11 cellular contexts compared by ENCODE assay signal in genomic region chr19:291561-292280, GRCh38. TPM values are rescaled to one million over a fixed set of nuclear protein-coding genes. Genes with fewer than 3 reads are reported as not detected.
DNase-seq lines count a peak whose midpoint lies in the region; ATAC-seq and TF ChIP-seq lines count a peak whose summit lies in the region.
"Had no signal": no experiment of that assay in that cellular context is flagged by ENCODE, and none has a peak within 500 bp of the region (broad histone marks: within the 10 kb centered on the region; RNA-seq: fewer than 3 reads in every experiment).

No MANE protein-coding gene starts in this region.

- no peak overlapping the region for H3K27ac Mint-ChIP-seq in chondrocyte (ENCODE audit: unreplicated experiment)

- H3K27ac ChIP-seq in HCT116 (ENCODE audit: low read depth, low read length) = peak overlapping the region; percentile 65; the same call in 1 of the 2 replicates
- no peak overlapping the region for H3K27ac ChIP-seq in osteoblast (ENCODE audit: low read depth, low read length)

- ATAC-seq in HCT116 (0 out of 2 replicates have a peak, but pooled peaks have one; percentile 6), GM18520 (IDR thresholded peaks at IDR 0.05; ENCODE audit: unreplicated experiment) (no peak), HG03571 (IDR thresholded peaks at IDR 0.05; ENCODE audit: unreplicated experiment) (no peak)

- no peak for TF ChIP-seq CTCF in AG04449 (IDR thresholded peaks at IDR 0.05; ENCODE audit: insufficient read depth, low read length, missing control alignments)
- no peak for TF ChIP-seq CTCF in HCT116 (IDR thresholded peaks at IDR 0.05 in 2 of 3, conservative IDR thresholded peaks at IDR 0.05 in 1 of 3; ENCODE audit: borderline replicate concordance in 1 of 3, insufficient read depth in 1 of 3, low read depth in 2 of 3, low read length in 2 of 3)
- no peak for TF ChIP-seq CTCF in chondrocyte (IDR thresholded peaks at IDR 0.05)
- TF ChIP-seq CTCF in osteoblast (IDR thresholded peaks at IDR 0.05; ENCODE audit: extremely low read depth, low read depth, low read length) = no peak

- peaks cover 18% of the 10 kb centered on the region for H3K27me3 Mint-ChIP-seq in chondrocyte (ENCODE audit: low read depth)

- BruUV-seq in HCT116 (replicated peaks; lab: Mats Ljungman, UMichigan) = no TSS peak

- RAD21 ChIA-PET in HCT116 (lab: Charles Lee; ENCODE audit: low non-redundant PET in 1 of 2, low total read pairs in 2 of 2, uncharacterized antibody in 2 of 2, unreplicated experiment in 2 of 2) = no interaction called here

- H4K20me1 ChIP-seq in HCT116 (ENCODE audit: insufficient read depth) (no peaks in the 10 kb centered on the region), osteoblast (ENCODE audit: insufficient read depth, low read length) (peaks cover 21% of the 10 kb centered on the region)

- TF ChIP-seq RAD21 in HCT116 (IDR thresholded peaks at IDR 0.05; ENCODE audit: low read depth) = no peak

- H3K4me1 Mint-ChIP-seq in chondrocyte (ENCODE audit: low read depth) = peaks cover 32% of the 10 kb centered on the region

- H3K4me3 ChIP-seq in AG04449 (ENCODE audit: low read depth, low read length) (peak overlapping the region; percentile 18; the same call in 1 of the 2 replicates), HCT116 (replicated peaks in 1 of 2; ENCODE audit: low read depth in 1 of 2, low read length in 2 of 2) (peak overlapping the region; percentile 38 to 52), osteoblast (ENCODE audit: insufficient read depth, low read length) (no peak overlapping the region)

- TF ChIP-seq POLR2A in HCT116 (IDR thresholded peaks at IDR 0.05; ENCODE audit: borderline replicate concordance, extremely low read depth, insufficient read depth, insufficient read length) = no peak

- POLR2A ChIA-PET in AG04449 (lab: Yijun Ruan, JAX) = no interaction called here
- POLR2A ChIA-PET in HCT116 (lab: Charles Lee) = no interaction called here

- DNase-seq in AG04449 (ENCODE audit: low read depth, low spot score) = no peak
- no peak for DNase-seq in HCT116 (ENCODE audit: low read depth, low spot score)
- peak; percentile 75 for DNase-seq in chondrocyte (ENCODE audit: low spot score)
- DNase-seq in osteoblast (ENCODE audit: insufficient read length, low spot score, missing footprints) = peak; percentile 88
- no peak for DNase-seq in COR-L47 (lab: John Stamatoyannopoulos, UW)
- no peak for DNase-seq in activated CD4-positive, alpha-beta T cell treated with anti-CD3 and anti-CD28 coated beads, Interleukin-2, amount 50 U/mL, for 1 hour
- DNase-seq: activated CD4-positive, alpha-beta T cell treated with anti-CD3 and anti-CD28 coated beads for 4 hours; central memory CD4-positive, alpha-beta T cell; GDM1 had no signal

- CTCF ChIA-PET in AG04449 (lab: Yijun Ruan, JAX) = no interaction called here
- CTCF ChIA-PET in HCT116 (lab: Charles Lee) = no interaction called here

- H3K9me3 ChIP-seq in HCT116 (ENCODE audit: control insufficient read depth in 1 of 2, insufficient read depth in 1 of 2, low read depth in 1 of 2, low read length in 2 of 2) = no peaks in the 10 kb centered on the region
- no peaks in the 10 kb centered on the region for H3K9me3 ChIP-seq in osteoblast (ENCODE audit: low read depth, low read length)

- H3K9me3 Mint-ChIP-seq in chondrocyte (ENCODE audit: low read depth) = no peaks in the 10 kb centered on the region

- no peak overlapping the region for H3K4me3 Mint-ChIP-seq in chondrocyte (ENCODE audit: unreplicated experiment)

- H3K27me3 ChIP-seq in HCT116 (ENCODE audit: insufficient read depth, low read length) (no peaks in the 10 kb centered on the region), osteoblast (ENCODE audit: insufficient read depth, low read length) (peaks cover 47% of the 10 kb centered on the region)

- H3K36me3 ChIP-seq in HCT116 (ENCODE audit: control insufficient read depth in 1 of 2, insufficient read depth in 2 of 2, low read length in 2 of 2) (peaks cover 8 to 14% of the 10 kb centered on the region in 2 experiments; a peak in 3 of 4 replicates), osteoblast (ENCODE audit: insufficient read depth, low read length) (no peaks in the 10 kb centered on the region)

- peaks cover 12 to 28% of the 10 kb centered on the region in 2 experiments for H3K4me1 ChIP-seq in HCT116 (ENCODE audit: control insufficient read depth in 1 of 2, insufficient read depth in 2 of 2, low read length in 2 of 2)
- peaks cover 11% of the 10 kb centered on the region for H3K4me1 ChIP-seq in osteoblast (ENCODE audit: insufficient read depth, low read length)

- intact Hi-C loops in HCT116 (cut with micrococcal nuclease) = no loop called here

- peaks cover 41% of the 10 kb centered on the region for H3K79me2 ChIP-seq in HCT116 (ENCODE audit: insufficient read depth, low read length)
- H3K79me2 ChIP-seq in osteoblast (ENCODE audit: insufficient read depth, low read length) = no peaks in the 10 kb centered on the region

- H3K4me2 ChIP-seq in HCT116 (ENCODE audit: low read length) (peak overlapping the region; percentile 77), osteoblast (ENCODE audit: insufficient read depth, low read length) (no peak overlapping the region)

- H2AFZ ChIP-seq in HCT116 (ENCODE audit: low read depth, low read length, poor library complexity, severe bottlenecking) (no peak overlapping the region), osteoblast (ENCODE audit: low read length) (no peak overlapping the region)

- peak overlapping the region; percentile 59 for H3K9ac ChIP-seq in HCT116 (ENCODE audit: low read length)

- H3K36me3 Mint-ChIP-seq in chondrocyte (ENCODE audit: low read depth) = no peaks in the 10 kb centered on the region

- H3K9me2 ChIP-seq in HCT116 (ENCODE audit: insufficient read depth) = no peaks in the 10 kb centered on the region

TF ChIP-seq in HCT116, 20 proteins besides CTCF, POLR2A, EP300 and RAD21:
- TF ChIP-seq EZH2phosphoT487 (IDR thresholded peaks at IDR 0.05; ENCODE audit: borderline replicate concordance) = no peak
TF ChIP-seq in HCT116: peak in this region for 0.

RNA-seq across cellular contexts. Expression of gene PLPP2, which starts 0.5 kb away (rescaled TPM):
- total RNA-seq in HCT116 (2021; ENCODE audit: unreplicated experiment) (128 TPM), chondrocyte (0.36 to 4.1 TPM (median 3.0 TPM) in 3 replicates), osteoblast (1.1 and 1.5 TPM in 2 replicates)
- polyA plus RNA-seq in HCT116 (2012) = 153 and 158 TPM in 2 replicates

RNA-seq across cellular contexts. Expression of gene MIER2, which starts 52.9 kb away (rescaled TPM):
- total RNA-seq in HCT116 (2021; ENCODE audit: unreplicated experiment) (41.5 TPM), chondrocyte (40.2 to 44.5 TPM (median 42.4 TPM) in 3 replicates), osteoblast (10.9 and 14.8 TPM in 2 replicates)
- 36.1 and 42.5 TPM in 2 replicates for polyA plus RNA-seq in HCT116 (2012)

Comparison
In these comparisons a context has a peak if more than half of its experiments do, and no peak if none do; other contexts are left out.
1. DNase-seq: peak in chondrocyte (single experiment) and osteoblast (single experiment); none in AG04449 (single experiment), HCT116 (single experiment), COR-L47 (single experiment) and activated CD4-positive, alpha-beta T cell treated with anti-CD3 and anti-CD28 coated beads, Interleukin-2, amount 50 U/mL, for 1 hour (single experiment).
2. RNA of gene PLPP2, which starts 0.5 kb away (total RNA-seq): 128 TPM in HCT116 (single experiment); 0.36 to 4.1 TPM in chondrocyte and 1.1 to 1.5 TPM in osteoblast; every median in the first group is over 10 times any median in the second.